14 cellular contexts compared by ENCODE assay signal in genomic region chrX:118761950-118762725, GRCh38. TPM values are rescaled to one million over a fixed set of nuclear protein-coding genes. Genes with fewer than 3 reads are reported as not detected.
DNase-seq lines count a peak whose midpoint lies in the region; ATAC-seq and TF ChIP-seq lines count a peak whose summit lies in the region.
"Had no signal": no experiment of that assay in that cellular context is flagged by ENCODE, and none has a peak within 500 bp of the region (broad histone marks: within the 10 kb centered on the region; RNA-seq: fewer than 3 reads in every experiment).

No MANE protein-coding gene starts in this region.

- no peaks in the 10 kb centered on the region for H3K9me3 Mint-ChIP-seq in stimulated activated memory B cell treated with anti-CD40 and anti-IgM and Interleukin-4, amounts not matched to agents 10 μg/mL and 1 μg/mL and 100 μg/mL, for 72 hours
- H3K9me3 Mint-ChIP-seq: immature natural killer cell; naive thymus-derived CD4-positive, alpha-beta T cell had no signal

- CTCF ChIA-PET in GM10248 (lab: Yijun Ruan, JAX) (interaction anchor here (1.2 to 2.0 kb wide), 4 partner anchors 10 to 49 kb away, joined by 4 read pairs; no protein-coding TSS in a partner anchor), HCT116 (lab: Charles Lee) (no interaction called here)

- H3K27ac ChIP-seq in HCT116 (ENCODE audit: low read depth, low read length) (no peak overlapping the region), right lobe of liver (no peak overlapping the region)
- H3K27ac ChIP-seq: breast epithelium, SJCRH30 had no signal

- intact Hi-C loops in HCT116 (cut with micrococcal nuclease), result no loop called here
- intact Hi-C loops in right lobe of liver (cut with DNase I), result no loop called here

- no peaks in the 10 kb centered on the region for H3K4me1 ChIP-seq in HCT116 (ENCODE audit: control insufficient read depth in 1 of 2, insufficient read depth in 2 of 2, low read length in 2 of 2)
- peaks cover 0 to 6% (median 0%) of the 10 kb centered on the region in 4 donors for H3K4me1 ChIP-seq in right lobe of liver
- H3K4me1 ChIP-seq: breast epithelium, SJCRH30 had no signal

- TF ChIP-seq CTCF in GM10248 (IDR thresholded peaks at IDR 0.05; ENCODE audit: control extremely low read depth, extremely low read depth, low read depth, missing control alignments), result peak; percentile 15
- no peak for TF ChIP-seq CTCF in HCT116 (IDR thresholded peaks at IDR 0.05 in 2 of 3, conservative IDR thresholded peaks at IDR 0.05 in 1 of 3; ENCODE audit: borderline replicate concordance in 1 of 3, insufficient read depth in 1 of 3, low read depth in 2 of 3, low read length in 2 of 3)
- TF ChIP-seq CTCF in right lobe of liver (IDR thresholded peaks at IDR 0.05), result no peak

- no peak overlapping the region for H3K4me3 Mint-ChIP-seq in stimulated activated memory B cell treated with anti-CD40 and anti-IgM and Interleukin-4, amounts not matched to agents 10 μg/mL and 1 μg/mL and 100 μg/mL, for 72 hours
- H3K4me3 Mint-ChIP-seq: immature natural killer cell; naive thymus-derived CD4-positive, alpha-beta T cell had no signal

- no TSS peak for BruUV-seq in HCT116 (replicated peaks; lab: Mats Ljungman, UMichigan)

- H3K9me3 ChIP-seq in HCT116 (ENCODE audit: control insufficient read depth in 1 of 2, insufficient read depth in 1 of 2, low read depth in 1 of 2, low read length in 2 of 2) (no peaks in the 10 kb centered on the region), right lobe of liver (no peaks in the 10 kb centered on the region)
- H3K9me3 ChIP-seq: breast epithelium, SJCRH30 had no signal

- H3K9ac ChIP-seq in HCT116 (ENCODE audit: low read length), result no peak overlapping the region

- H3K36me3 Mint-ChIP-seq in stimulated activated memory B cell treated with anti-CD40 and anti-IgM and Interleukin-4, amounts not matched to agents 10 μg/mL and 1 μg/mL and 100 μg/mL, for 72 hours, result peaks cover 36% of the 10 kb centered on the region
- H3K36me3 Mint-ChIP-seq: immature natural killer cell; naive thymus-derived CD4-positive, alpha-beta T cell had no signal

- peaks cover 6% of the 10 kb centered on the region for H3K4me1 Mint-ChIP-seq in stimulated activated memory B cell treated with anti-CD40 and anti-IgM and Interleukin-4, amounts not matched to agents 10 μg/mL and 1 μg/mL and 100 μg/mL, for 72 hours
- H3K4me1 Mint-ChIP-seq: immature natural killer cell; naive thymus-derived CD4-positive, alpha-beta T cell had no signal

- H4K20me1 ChIP-seq in HCT116 (ENCODE audit: insufficient read depth), result no peaks in the 10 kb centered on the region

- TF ChIP-seq POLR2A in HCT116 (IDR thresholded peaks at IDR 0.05; ENCODE audit: borderline replicate concordance, extremely low read depth, insufficient read depth, insufficient read length) (no peak), right lobe of liver (IDR thresholded peaks at IDR 0.05) (no peak)

- H3K9me2 ChIP-seq in HCT116 (ENCODE audit: insufficient read depth), result no peaks in the 10 kb centered on the region

- H3K27me3 Mint-ChIP-seq in stimulated activated memory B cell treated with anti-CD40 and anti-IgM and Interleukin-4, amounts not matched to agents 10 μg/mL and 1 μg/mL and 100 μg/mL, for 72 hours, result no peaks in the 10 kb centered on the region

- no peak overlapping the region for H3K27ac Mint-ChIP-seq in stimulated activated memory B cell treated with anti-CD40 and anti-IgM and Interleukin-4, amounts not matched to agents 10 μg/mL and 1 μg/mL and 100 μg/mL, for 72 hours
- H3K27ac Mint-ChIP-seq: immature natural killer cell; naive thymus-derived CD4-positive, alpha-beta T cell had no signal

- DNase-seq in GM10248 (ENCODE audit: extremely low spot score), result no peak
- DNase-seq in HCT116 (ENCODE audit: low read depth, low spot score), result no peak
- DNase-seq in SW480 (ENCODE audit: low spot score), result peak; percentile 5
- DNase-seq in right lobe of liver, result no peak
- DNase-seq in LoVo (ENCODE audit: low spot score), result no peak
- DNase-seq: immature natural killer cell; naive thymus-derived CD4-positive, alpha-beta T cell; NCI-H226 had no signal

- POLR2A ChIA-PET in GM10248 (lab: Yijun Ruan, JAX), result no interaction called here
- POLR2A ChIA-PET in HCT116 (lab: Charles Lee), result no interaction called here

- no peak overlapping the region for H2AFZ ChIP-seq in HCT116 (ENCODE audit: low read depth, low read length, poor library complexity, severe bottlenecking)

- WGBS in right lobe of liver (ENCODE audit: insufficient coverage, low coverage, low lambda C conversion rate, missing lambda C conversion rate), result 33% methylated on average over 5 of the region's 5 CpGs

- H3K4me3 ChIP-seq in HCT116 (replicated peaks in 1 of 2; ENCODE audit: low read depth in 1 of 2, low read length in 2 of 2) (no peak overlapping the region), right lobe of liver (no peak overlapping the region)
- H3K4me3 ChIP-seq: breast epithelium, SJCRH30 had no signal

- RAD21 ChIA-PET in HCT116 (lab: Charles Lee; ENCODE audit: low non-redundant PET in 1 of 2, low total read pairs in 2 of 2, uncharacterized antibody in 2 of 2, unreplicated experiment in 2 of 2), result no interaction called here

- H3K36me3 ChIP-seq in HCT116 (ENCODE audit: control insufficient read depth in 1 of 2, insufficient read depth in 2 of 2, low read length in 2 of 2) (no peaks in the 10 kb centered on the region), right lobe of liver (peaks cover 0 to 6% (median 1%) of the 10 kb centered on the region in 4 donors)
- H3K36me3 ChIP-seq: breast epithelium had no signal

- H3K27me3 ChIP-seq in HCT116 (ENCODE audit: insufficient read depth, low read length) (no peaks in the 10 kb centered on the region), right lobe of liver (no peaks in the 10 kb centered on the region)
- H3K27me3 ChIP-seq: SJCRH30 had no signal

- H3K79me2 ChIP-seq in HCT116 (ENCODE audit: insufficient read depth, low read length), result no peaks in the 10 kb centered on the region

- TF ChIP-seq RAD21 in HCT116 (IDR thresholded peaks at IDR 0.05; ENCODE audit: low read depth), result peak; percentile 38; the same call in 1 of the 2 replicates

- no peak for ATAC-seq in HCT116
- peak in 3 of 4 donors; percentile 33 to 56 (median 53) for ATAC-seq in right lobe of liver
- no peak for ATAC-seq in HG02798 (IDR thresholded peaks at IDR 0.05; ENCODE audit: poor library complexity, unreplicated experiment)
- ATAC-seq in stimulated activated memory B cell treated with anti-CD40 and anti-IgM and Interleukin-4, amounts not matched to agents 10 μg/mL and 1 μg/mL and 100 μg/mL, for 72 hours, result no peak
- ATAC-seq: activated CD4-positive, CD25-positive, alpha-beta regulatory T cell treated with anti-CD3 and anti-CD28 coated beads, Interleukin-2, amount 50 U/mL, for 24 hours; esophagus mucosa; naive thymus-derived CD4-positive, alpha-beta T cell had no signal

- no peak overlapping the region for H3K4me2 ChIP-seq in HCT116 (ENCODE audit: low read length)

TF ChIP-seq in HCT116, 20 proteins besides CTCF, POLR2A, EP300 and RAD21:
- TF ChIP-seq ZBTB33 (IDR thresholded peaks at IDR 0.05; ENCODE audit: extremely low read depth, insufficient replicate concordance, low read length) (no peak), CEBPB (IDR thresholded peaks at IDR 0.05; ENCODE audit: low read depth) (no peak), JUND (IDR thresholded peaks at IDR 0.05) (no peak), YY1 (IDR thresholded peaks at IDR 0.05; ENCODE audit: extremely low read depth, insufficient replicate concordance, low read depth, low read length) (no peak), FOSL1 (IDR thresholded peaks at IDR 0.05; ENCODE audit: low read depth) (no peak), SRF (IDR thresholded peaks at IDR 0.05; ENCODE audit: low read depth) (no peak), POLR2AphosphoS5 (IDR thresholded peaks at IDR 0.05; ENCODE audit: low read depth, low read length) (no peak)

RNA-seq across cellular contexts. Expression of gene IL13RA1, which starts 34.7 kb away (rescaled TPM):
- total RNA-seq in HCT116 (2021; ENCODE audit: unreplicated experiment), result 28.2 TPM
- 10.6 and 11.3 TPM in 2 replicates for polyA plus RNA-seq in HCT116 (2012)
- 100 to 1,000 TPM in 1 of 6 experiments, 10 to 100 TPM in 5; 54.6 to 115 (median 74.7) TPM for total RNA-seq in right lobe of liver

Comparison
In these comparisons a context has a peak if more than half of its experiments do, and no peak if none do; other contexts are left out.
1. ATAC-seq: peak in right lobe of liver (3 of 4); none in HCT116 (single experiment), HG02798 (single experiment) and stimulated activated memory B cell treated with anti-CD40 and anti-IgM and Interleukin-4, amounts not matched to agents 10 μg/mL and 1 μg/mL and 100 μg/mL, for 72 hours (single experiment).